In genomic region chr16:86791287-86792074, GRCh38 we compare ENCODE assay signal across 17 cellular contexts.
"Had no signal": no experiment of that assay in that cellular context is flagged by ENCODE, and none has a peak within 500 bp of the region (broad histone marks: within the 10 kb centered on the region; RNA-seq: fewer than 3 reads in every experiment).

No MANE protein-coding gene starts in this region.

- DNase-seq: activated B cell treated with CpG ODN at 0.5 μM for 24 hours; activated CD4-positive, alpha-beta memory T cell treated with anti-CD3 and anti-CD28 coated beads for 36 hours; activated CD4-positive, alpha-beta T cell treated with anti-CD3 and anti-CD28 coated beads for 4 hours; activated naive CD4-positive, alpha-beta T cell treated with anti-CD3 and anti-CD28 coated beads for 36 hours; activated T-cell treated with anti-CD3 and anti-CD28 coated beads for 4 hours; anterior cingulate cortex; brain microvascular endothelial cell; heart right ventricle; left cardiac atrium; lower lobe of right lung; natural killer cell; stimulated activated CD8-positive, alpha-beta memory T cell treated with anti-CD3 and anti-CD28 coated beads, Interleukin-4, amount 100 ng/mL, for 48 hours; stimulated activated naive CD4-positive, alpha-beta T cell; T-cell; tibial artery; uterus had no signal

- H3K27me3 ChIP-seq: brain microvascular endothelial cell, tibial artery had no signal

- H3K4me3 ChIP-seq: coronary artery, heart right ventricle, lower lobe of right lung, tibial artery, uterus had no signal

- H3K36me3 ChIP-seq: brain microvascular endothelial cell, heart right ventricle, lower lobe of right lung, tibial artery, uterus had no signal

- ATAC-seq: heart right ventricle, left cardiac atrium, lower lobe of right lung, natural killer cell, T-cell had no signal
